In genomic region chrX:124726881-124727280, GRCh38 we compare ENCODE assay signal across 16 cellular contexts.
"Had no signal": no experiment of that assay in that cellular context is flagged by ENCODE, and none has a peak within 500 bp of the region (broad histone marks: within the 10 kb centered on the region; RNA-seq: fewer than 3 reads in every experiment).

No MANE protein-coding gene starts in this region.

- H3K9me3 Mint-ChIP-seq: activated CD4-positive, alpha-beta memory T cell treated with anti-CD3 and anti-CD28 coated beads for 36 hours; natural killer cell treated with Interleukin-12 subunit alpha and Interleukin-12 subunit beta and Interleukin-15 and Interleukin-18, amount 100 ng/mL, for 72 hours; stimulated activated naive CD8-positive, alpha-beta T cell treated with anti-CD3 and anti-CD28 coated beads, Interleukin-15, amount 100 ng/mL, for 72 hours had no signal

- H3K27me3 Mint-ChIP-seq: activated CD4-positive, alpha-beta memory T cell treated with anti-CD3 and anti-CD28 coated beads for 36 hours; stimulated activated naive CD8-positive, alpha-beta T cell treated with anti-CD3 and anti-CD28 coated beads, Interleukin-15, amount 100 ng/mL, for 72 hours had no signal

- H3K4me3 Mint-ChIP-seq: activated CD4-positive, alpha-beta memory T cell treated with anti-CD3 and anti-CD28 coated beads for 36 hours; natural killer cell treated with Interleukin-12 subunit alpha and Interleukin-12 subunit beta and Interleukin-15 and Interleukin-18, amount 100 ng/mL, for 72 hours had no signal

- H3K9me3 ChIP-seq: esophagus squamous epithelium, heart left ventricle, right atrium auricular region, testis had no signal

- H3K4me1 ChIP-seq: esophagus squamous epithelium, heart left ventricle, right atrium auricular region, testis had no signal

- H3K27ac Mint-ChIP-seq: activated CD4-positive, alpha-beta memory T cell treated with anti-CD3 and anti-CD28 coated beads for 36 hours; natural killer cell treated with Interleukin-12 subunit alpha and Interleukin-12 subunit beta and Interleukin-15 and Interleukin-18, amount 100 ng/mL, for 72 hours; stimulated activated naive CD8-positive, alpha-beta T cell treated with anti-CD3 and anti-CD28 coated beads, Interleukin-15, amount 100 ng/mL, for 72 hours had no signal

- H3K4me3 ChIP-seq: esophagus squamous epithelium, heart left ventricle, lung, right atrium auricular region, skin epidermis, testis had no signal

- H3K27ac ChIP-seq: esophagus squamous epithelium, heart left ventricle, right atrium auricular region, skin epidermis, testis had no signal

- ATAC-seq: heart left ventricle; left colon; natural killer cell treated with Interleukin-12 subunit alpha and Interleukin-12 subunit beta and Interleukin-15 and Interleukin-18, amount 100 ng/mL, for 72 hours; stimulated activated naive CD8-positive, alpha-beta T cell treated with anti-CD3 and anti-CD28 coated beads, Interleukin-15, amount 100 ng/mL, for 72 hours had no signal

- H3K27me3 ChIP-seq: esophagus squamous epithelium, heart left ventricle, right atrium auricular region, testis had no signal

- H3K36me3 Mint-ChIP-seq: activated CD4-positive, alpha-beta memory T cell treated with anti-CD3 and anti-CD28 coated beads for 36 hours; natural killer cell treated with Interleukin-12 subunit alpha and Interleukin-12 subunit beta and Interleukin-15 and Interleukin-18, amount 100 ng/mL, for 72 hours had no signal

- DNase-seq: activated CD4-positive, alpha-beta memory T cell treated with anti-CD3 and anti-CD28 coated beads for 36 hours; activated CD8-positive, alpha-beta memory T cell treated with anti-CD3 and anti-CD28 coated beads, Interleukin-2, amount 50 U/mL, for 4 hours; activated naive CD4-positive, alpha-beta T cell; esophagus squamous epithelium; foreskin fibroblast; heart left ventricle; left colon; midbrain; nucleus accumbens; stimulated activated CD4-positive, alpha-beta T cell treated with anti-CD3 and anti-CD28 coated beads, Interleukin-4, amount 100 ng/mL, for 4 hours; stimulated activated naive CD8-positive, alpha-beta T cell treated with anti-CD3 and anti-CD28 coated beads, Interleukin-15, amount 100 ng/mL, for 72 hours; testis had no signal

- H3K36me3 ChIP-seq: esophagus squamous epithelium, heart left ventricle, right atrium auricular region had no signal
